In genomic region chr14:77105118-77105517, GRCh38 we compare ENCODE assay signal across 15 cellular contexts. TPM values are rescaled to one million over a fixed set of nuclear protein-coding genes. Genes with fewer than 3 reads are reported as not detected.
DNase-seq lines count a peak whose midpoint lies in the region; ATAC-seq and TF ChIP-seq lines count a peak whose summit lies in the region.
"Had no signal": no experiment of that assay in that cellular context is flagged by ENCODE, and none has a peak within 500 bp of the region (broad histone marks: within the 10 kb centered on the region; RNA-seq: fewer than 3 reads in every experiment).

No MANE protein-coding gene starts in this region.

- TF ChIP-seq CTCF in psoas muscle (IDR thresholded peaks at IDR 0.05) (no peak), GM10266 (IDR thresholded peaks at IDR 0.05; ENCODE audit: control insufficient read depth, insufficient read depth, low read depth, missing control alignments) (no peak)

- H3K27ac ChIP-seq in psoas muscle, result peak overlapping the region; percentile 98
- H3K27ac ChIP-seq: vagina had no signal

- ATAC-seq in psoas muscle (peak in 1 of 4 donors; percentile 39), esophagus mucosa (no peak)

- peaks cover 87% of the 10 kb centered on the region for H3K4me1 ChIP-seq in psoas muscle

- DNase-seq in COLO829 (ENCODE audit: low spot score) (peak; percentile 58), amygdala (lab: John Stamatoyannopoulos, UW) (peak in 31 of 56 donors; percentile 11 to 89 (median 53)), hippocampal formation (lab: John Stamatoyannopoulos, UW) (peak; percentile 58 to 94), psoas muscle (no peak), NCI-H526 (lab: John Stamatoyannopoulos, UW) (no peak), GM10266 (ENCODE audit: extremely low spot score) (no peak), NCI-H226 (no peak)
- DNase-seq: activated naive CD4-positive, alpha-beta T cell treated with anti-CD3 and anti-CD28 coated beads, Interleukin-2, amount 10 ng/mL, durations not matched to agents 7 days and 5 days; cerebellar nuclear complex; KG1; NCI-H146; NCI-H524 treated with DMSO at 0.1 percent for 48 hours; SIG-M5 had no signal

- intact Hi-C loops in psoas muscle (cut with DNase I), result no loop called here

- no peaks in the 10 kb centered on the region for H3K9me3 ChIP-seq in psoas muscle
- H3K9me3 ChIP-seq: vagina had no signal

- 22 to 45% (median 31%) methylated on average over 4 of the region's 4 CpGs for WGBS in psoas muscle, 3 donors

- no peaks in the 10 kb centered on the region for H3K27me3 ChIP-seq in psoas muscle (ENCODE audit: insufficient read depth in 3 of 3, low read length in 2 of 3)
- H3K27me3 ChIP-seq: vagina had no signal

- H3K36me3 ChIP-seq in psoas muscle (ENCODE audit: insufficient read depth in 1 of 2, low read depth in 1 of 2), result peaks cover 0 to 46% of the 10 kb centered on the region in 2 donors

- H3K4me3 ChIP-seq in psoas muscle, result peak overlapping the region; percentile 37
- H3K4me3 ChIP-seq: vagina had no signal

RNA-seq across cellular contexts. Expression of gene CIPC, which starts 7.1 kb away (rescaled TPM):
- 100 to 1,000 TPM in 3 of 4 donors, 10 to 100 TPM in 1; 83.8 to 133 (median 112) TPM for total RNA-seq in psoas muscle
- 100 to 1,000 TPM in 1 of 3 donors, 10 to 100 TPM in 2; 23.1 to 116 (median 54.9) TPM for polyA plus RNA-seq in psoas muscle
- total RNA-seq in esophagus mucosa, result 19.7 TPM

RNA-seq across cellular contexts. Expression of gene ZDHHC22, which starts 36.5 kb away (rescaled TPM):
- total RNA-seq in psoas muscle (not detected), esophagus mucosa (not detected)
- polyA plus RNA-seq in psoas muscle, result under 1 TPM in 2 of 3 donors, not detected in 1; 0.01 to 0.04 TPM
- total RNA-seq: vagina had no signal

Comparison
In these comparisons a context has a peak if more than half of its experiments do, and no peak if none do; other contexts are left out.
1. DNase-seq: peak in COLO829 (single experiment), amygdala (31 of 56) and hippocampal formation (2 of 2); none in psoas muscle (0 of 2), NCI-H526 (0 of 2), GM10266 (single experiment) and NCI-H226 (single experiment).